Comparison of ENCODE assay signal across 8 cellular contexts in the genomic region with DNA sequence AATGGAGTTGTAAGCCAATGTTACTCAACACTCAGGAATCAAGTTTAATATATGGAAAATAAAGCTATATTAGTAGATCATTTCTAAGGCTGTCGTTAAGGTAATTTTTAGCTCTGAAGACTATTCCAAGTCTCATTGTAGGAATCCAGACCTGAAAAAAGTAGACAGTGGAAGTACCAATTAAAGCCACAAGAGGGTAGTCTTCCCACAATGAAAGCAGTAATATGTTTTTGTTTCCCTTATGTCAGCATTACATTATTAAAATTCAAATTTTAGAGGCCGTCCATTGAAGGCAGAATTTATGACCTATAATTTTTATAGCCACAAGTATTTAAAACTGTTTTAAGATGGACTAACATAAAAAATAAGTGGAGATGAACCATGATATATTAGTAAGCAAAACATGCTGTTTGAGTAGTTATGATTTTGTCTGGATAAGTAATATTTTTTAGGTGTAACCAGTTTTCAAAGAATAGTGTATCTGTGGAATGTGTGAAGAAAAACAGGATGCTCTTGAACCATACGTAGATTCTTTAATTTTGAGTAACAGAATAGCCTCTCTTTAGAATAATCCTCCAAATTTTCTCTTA.
DNase-seq lines count a peak whose midpoint lies in the region; ATAC-seq, FAIRE-seq and TF ChIP-seq lines count a peak whose summit lies in the region.

No MANE protein-coding gene starts in this region.

- intact Hi-C loops in mammary epithelial cell (cut with micrococcal nuclease) (no loop called here), gastrocnemius medialis (cut with DNase I; ENCODE audit: low total_unique reads) (no loop called here)

- H3K27ac Mint-ChIP-seq in H9, result no peak overlapping the region
- H3K27ac Mint-ChIP-seq in T-helper 2 cell treated with Interferon-gamma antibody and Interleukin-4, amounts not matched to agents 5 μg/mL and 100 μg/mL, for 36 hours, result no peak overlapping the region

- H3K23me2 ChIP-seq in H9 (ENCODE audit: insufficient read length, low read depth, low read length, poor library complexity, severe bottlenecking), result no peaks in the 10 kb centered on the region

- H2BK120ac ChIP-seq in H9 (ENCODE audit: low read depth, low read length, poor library complexity, severe bottlenecking), result no peak overlapping the region

- H3K79me2 ChIP-seq in H9 (ENCODE audit: insufficient read depth, low read length) (no peaks in the 10 kb centered on the region), mammary epithelial cell (ENCODE audit: insufficient read depth, low read length) (no peaks in the 10 kb centered on the region)

- no peak overlapping the region for H3K18ac ChIP-seq in H9 (ENCODE audit: insufficient read length, low read depth, low read length)

- TF ChIP-seq POLR2A in gastrocnemius medialis (IDR thresholded peaks at IDR 0.05), result no peak

- H3K27ac ChIP-seq in H9 (ENCODE audit: insufficient read length, low read depth, low read length) (no peak overlapping the region), mammary epithelial cell (ENCODE audit: insufficient read depth, low read depth, low read length) (no peak overlapping the region), gastrocnemius medialis (no peak overlapping the region)

- H3K4me2 ChIP-seq in H9 (ENCODE audit: insufficient read depth, insufficient read length, low read length) (no peak overlapping the region), mammary epithelial cell (ENCODE audit: insufficient read depth, low read depth, low read length) (no peak overlapping the region)

- no peaks in the 10 kb centered on the region for H3K36me3 ChIP-seq in mammary epithelial cell (ENCODE audit: insufficient read depth, low read length)
- H3K36me3 ChIP-seq in gastrocnemius medialis, result no peaks in the 10 kb centered on the region

- H3K36me3 Mint-ChIP-seq in H9 (ENCODE audit: insufficient read depth in 1 of 3, low read depth in 3 of 3), result peaks cover 0 to 4% (median 4%) of the 10 kb centered on the region in 3 experiments; a peak in 4 of 7 replicates
- no peaks in the 10 kb centered on the region for H3K36me3 Mint-ChIP-seq in T-helper 2 cell treated with Interferon-gamma antibody and Interleukin-4, amounts not matched to agents 5 μg/mL and 100 μg/mL, for 36 hours (ENCODE audit: low read depth)

- peaks cover 22 to 28% of the 10 kb centered on the region in 2 experiments for H3K4me1 Mint-ChIP-seq in H9
- H3K4me1 Mint-ChIP-seq in T-helper 2 cell treated with Interferon-gamma antibody and Interleukin-4, amounts not matched to agents 5 μg/mL and 100 μg/mL, for 36 hours (ENCODE audit: low read depth), result no peaks in the 10 kb centered on the region

- H4K8ac ChIP-seq in H9 (replicated peaks; ENCODE audit: insufficient read length, low read depth, low read length), result no peak overlapping the region

- dilution Hi-C loops in mammary epithelial cell (cut with HindIII; ENCODE audit: low sequenced_read_pairs), result no loop called here

- in situ Hi-C loops in mammary epithelial cell (cut with MboI; ENCODE audit: low sequenced_read_pairs in 2 of 2), result no loop called here
- in situ Hi-C loops in gastrocnemius medialis (cut with MboI; ENCODE audit: low sequenced_read_pairs in 4 of 4), result no loop called here

- H2BK20ac ChIP-seq in H9 (ENCODE audit: low read depth, low read length, poor library complexity, severe bottlenecking), result no peak overlapping the region

- no peak overlapping the region for H2BK5ac ChIP-seq in H9 (ENCODE audit: insufficient read length, low read length)

- H3K4ac ChIP-seq in H9 (ENCODE audit: low read depth, low read length), result no peak overlapping the region

- H3K9me3 ChIP-seq in H9 (ENCODE audit: control insufficient read depth, low read depth, low read length) (no peaks in the 10 kb centered on the region), mammary epithelial cell (replicated peaks; ENCODE audit: insufficient read depth, low read length) (no peaks in the 10 kb centered on the region), gastrocnemius medialis (no peaks in the 10 kb centered on the region)

- no peak overlapping the region for H2AK5ac ChIP-seq in H9 (ENCODE audit: insufficient read length, low read length)

- no peak overlapping the region for H4K5ac ChIP-seq in H9 (ENCODE audit: insufficient read length, low read depth, low read length)

- H3K14ac ChIP-seq in H9 (ENCODE audit: insufficient read depth, low read length), result no peak overlapping the region

- H3K27me3 Mint-ChIP-seq in H9 (ENCODE audit: low read depth), result no peaks in the 10 kb centered on the region
- no peaks in the 10 kb centered on the region for H3K27me3 Mint-ChIP-seq in T-helper 2 cell treated with Interferon-gamma antibody and Interleukin-4, amounts not matched to agents 5 μg/mL and 100 μg/mL, for 36 hours (ENCODE audit: low read depth)

- no peak overlapping the region for H4K91ac ChIP-seq in H9 (ENCODE audit: insufficient read length, low read depth, low read length)

- peak; percentile 97 for FAIRE-seq in G401.6 (lab: Jason Lieb, UNC)

- H3K23ac ChIP-seq in H9 (ENCODE audit: insufficient read length, low read depth, low read length), result no peak overlapping the region

- H3K9ac ChIP-seq in H9 (ENCODE audit: extremely low read depth, insufficient read length, low read length) (no peak overlapping the region), mammary epithelial cell (ENCODE audit: insufficient read depth, low read length) (no peak overlapping the region)

- no CpG with 5 or more reads among the region's 3 CpGs for WGBS in H9 (ENCODE audit: extremely low coverage, insufficient read length, low lambda C conversion rate)
- WGBS in mammary epithelial cell (ENCODE audit: low coverage, missing lambda C conversion rate), result 3% methylated on average over 3 of the region's 3 CpGs

- no peak overlapping the region for H2BK15ac ChIP-seq in H9 (ENCODE audit: low read depth, low read length)

- H2AFZ ChIP-seq in H9 (ENCODE audit: low read length), result no peak overlapping the region
- H2AFZ ChIP-seq in mammary epithelial cell (ENCODE audit: low read depth, low read length), result no peak overlapping the region

- TF ChIP-seq CTCF in H9 (conservative IDR thresholded peaks at IDR 0.05) (peak; percentile 87), mammary epithelial cell (conservative IDR thresholded peaks at IDR 0.05 in 1 of 2, IDR thresholded peaks at IDR 0.05 in 1 of 2; ENCODE audit: extremely low read depth in 1 of 2, insufficient read depth in 1 of 2, low read depth in 1 of 2, low read length in 2 of 2) (peak; percentile 68), gastrocnemius medialis (IDR thresholded peaks at IDR 0.05 in 4 of 5, conservative IDR thresholded peaks at IDR 0.05 in 1 of 5) (peak in 1 of 5 experiments; percentile 18)

- H3K4me3 Mint-ChIP-seq in H9, result no peak overlapping the region
- no peak overlapping the region for H3K4me3 Mint-ChIP-seq in T-helper 2 cell treated with Interferon-gamma antibody and Interleukin-4, amounts not matched to agents 5 μg/mL and 100 μg/mL, for 36 hours

- no peaks in the 10 kb centered on the region; a peak in 1 of 5 replicates for H3K9me3 Mint-ChIP-seq in H9
- H3K9me3 Mint-ChIP-seq in T-helper 2 cell treated with Interferon-gamma antibody and Interleukin-4, amounts not matched to agents 5 μg/mL and 100 μg/mL, for 36 hours, result no peaks in the 10 kb centered on the region

- H4K20me1 ChIP-seq in H9 (ENCODE audit: control insufficient read depth, insufficient read depth, insufficient read length) (no peaks in the 10 kb centered on the region), mammary epithelial cell (ENCODE audit: insufficient read depth, low read length) (no peaks in the 10 kb centered on the region)

- H3K4me3 ChIP-seq in mammary epithelial cell (replicated peaks in 1 of 3; ENCODE audit: insufficient read depth in 1 of 3, low read depth in 2 of 3, low read length in 3 of 3), result no peak overlapping the region
- H3K4me3 ChIP-seq in gastrocnemius medialis, result no peak overlapping the region

- no peak overlapping the region for H3T11ph ChIP-seq in H9 (ENCODE audit: low read length)

- no peak for ATAC-seq in gastrocnemius medialis

- no peak overlapping the region for H2BK12ac ChIP-seq in H9 (ENCODE audit: insufficient read length, low read depth, low read length)

- H3K27me3 ChIP-seq in H9 (ENCODE audit: insufficient read depth, low read length), result no peaks in the 10 kb centered on the region
- no peaks in the 10 kb centered on the region for H3K27me3 ChIP-seq in mammary epithelial cell (ENCODE audit: insufficient read depth, low read length)
- no peaks in the 10 kb centered on the region for H3K27me3 ChIP-seq in gastrocnemius medialis

- BruUV-seq in mammary epithelial cell (replicated peaks; lab: Mats Ljungman, UMichigan), result no TSS peak

- H3K79me1 ChIP-seq in H9 (ENCODE audit: insufficient read depth, low read depth, low read length, poor library complexity, severe bottlenecking), result no peaks in the 10 kb centered on the region

- CTCF ChIA-PET in mammary epithelial cell (lab: Charles Lee; ENCODE audit: low non-redundant PET), result no interaction called here

- H3K4me1 ChIP-seq in H9 (ENCODE audit: insufficient read depth, low read length), result peaks cover 4% of the 10 kb centered on the region; the same call in 1 of the 2 replicates
- H3K4me1 ChIP-seq in mammary epithelial cell (ENCODE audit: insufficient read depth, low read length), result no peaks in the 10 kb centered on the region
- H3K4me1 ChIP-seq in gastrocnemius medialis, result no peaks in the 10 kb centered on the region

- H3K56ac ChIP-seq in H9 (ENCODE audit: insufficient read length, low read depth, low read length), result no peak overlapping the region

- no peak for DNase-seq in H9
- DNase-seq in NCI-H2029 treated with DMSO at 0.1 percent for 48 hours (lab: John Stamatoyannopoulos, UW), result peak; percentile 40
- peak; percentile 34 for DNase-seq in mammary epithelial cell
- DNase-seq in myocyte (ENCODE audit: low read depth), result peak; percentile 58
- DNase-seq in stimulated activated naive CD4-positive, alpha-beta T cell treated with Interleukin-2 at 50 U/mL for 16 hours (lab: John Stamatoyannopoulos, UW), result no peak
- DNase-seq in T-helper 2 cell treated with Interferon-gamma antibody and Interleukin-4, amounts not matched to agents 5 μg/mL and 100 μg/mL, for 36 hours (ENCODE audit: low spot score), result no peak
- DNase-seq in gastrocnemius medialis, result no peak

Comparison
In these comparisons a context has a peak if more than half of its experiments do, and no peak if none do; other contexts are left out.
1. DNase-seq: peak in NCI-H2029 treated with DMSO at 0.1 percent for 48 hours (single experiment), mammary epithelial cell (single experiment) and myocyte (single experiment); none in H9 (single experiment), stimulated activated naive CD4-positive, alpha-beta T cell treated with Interleukin-2 at 50 U/mL for 16 hours (single experiment), T-helper 2 cell treated with Interferon-gamma antibody and Interleukin-4, amounts not matched to agents 5 μg/mL and 100 μg/mL, for 36 hours (single experiment) and gastrocnemius medialis (0 of 2).